ENCODE assay signal across 10 cellular contexts in the genomic region with DNA sequence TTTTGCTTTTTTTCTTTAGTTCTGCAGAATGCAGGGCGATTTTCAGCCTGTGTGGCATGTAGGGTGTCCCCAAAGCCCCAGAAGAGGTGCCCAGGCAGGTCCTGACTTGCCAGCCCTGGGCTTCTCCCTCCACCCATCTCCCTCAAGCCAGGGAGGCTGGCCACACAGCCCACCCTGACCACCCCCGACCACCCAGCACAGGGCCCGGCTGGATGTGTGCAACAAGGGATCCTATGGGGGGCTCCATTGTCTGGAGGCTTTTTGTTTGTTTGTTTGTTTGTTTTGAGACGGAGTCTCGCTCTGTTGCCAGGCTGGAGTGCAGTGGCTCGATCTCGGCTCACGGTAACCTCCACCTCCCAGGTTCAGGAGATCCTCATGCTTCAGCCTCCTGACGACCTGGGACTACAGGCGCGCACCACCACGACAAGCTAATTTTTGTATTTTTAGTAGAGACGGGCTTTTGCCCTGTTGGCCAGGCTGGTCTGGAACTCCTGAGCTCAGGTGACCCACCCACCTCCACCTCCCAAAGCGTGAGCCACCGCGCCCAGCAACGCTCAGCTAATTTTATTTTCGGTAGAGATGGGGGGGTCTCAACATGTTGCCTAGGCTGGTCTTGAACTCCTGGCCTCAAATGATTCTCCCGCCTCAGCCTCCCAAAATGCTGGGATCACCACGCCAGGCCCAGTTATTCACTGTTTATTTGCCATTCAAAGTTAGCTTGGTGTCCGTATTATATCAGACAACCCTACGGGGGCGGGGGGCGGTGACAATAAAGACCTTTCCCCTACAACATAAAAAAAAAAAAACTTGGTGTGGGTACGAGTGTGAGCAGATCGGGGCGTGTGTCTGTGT. TPM values are rescaled to one million over a fixed set of nuclear protein-coding genes. Genes with fewer than 3 reads are reported as not detected.
DNase-seq lines count a peak whose midpoint lies in the region; ATAC-seq, FAIRE-seq and TF ChIP-seq lines count a peak whose summit lies in the region.
"Had no signal": no experiment of that assay in that cellular context is flagged by ENCODE, and none has a peak within 500 bp of the region (broad histone marks: within the 10 kb centered on the region; RNA-seq: fewer than 3 reads in every experiment).

No MANE protein-coding gene starts in this region.

- H3K27me3 ChIP-seq in RWPE2 (ENCODE audit: insufficient read depth, poor library complexity, severe bottlenecking) (no peaks in the 10 kb centered on the region), endocrine pancreas (ENCODE audit: control insufficient read depth, insufficient read depth, low read length) (no peaks in the 10 kb centered on the region), pancreas (no peaks in the 10 kb centered on the region)

- no peaks in the 10 kb centered on the region for H3K36me3 ChIP-seq in RWPE2 (ENCODE audit: low read depth)
- no peaks in the 10 kb centered on the region for H3K36me3 ChIP-seq in endocrine pancreas (ENCODE audit: control insufficient read depth, insufficient read depth, low read length)
- no peaks in the 10 kb centered on the region for H3K36me3 ChIP-seq in pancreas
- H3K36me3 ChIP-seq: HAP-1 had no signal

- intact Hi-C loops in pancreas (cut with DNase I), result no loop called here

- ATAC-seq in RWPE2 (ENCODE audit: low read depth), result no peak
- no peak for ATAC-seq in pancreas

- peak overlapping the region; percentile 63 for H3K9ac ChIP-seq in endocrine pancreas (ENCODE audit: control insufficient read depth, insufficient read depth, low read length)

- no peak for FAIRE-seq in pancreas (lab: Jason Lieb, UNC)

- H3K27ac ChIP-seq in C4-2B (peak overlapping the region; percentile 95), RWPE2 (ENCODE audit: poor library complexity, severe bottlenecking) (peak overlapping the region; percentile 97), pancreas (peak overlapping the region; percentile 99 to 100 (median 100))

- TF ChIP-seq CTCF in C4-2B (conservative IDR thresholded peaks at IDR 0.05) (no peak), RWPE2 (IDR thresholded peaks at IDR 0.05; ENCODE audit: poor library complexity, severe bottlenecking) (no peak), pancreas (IDR thresholded peaks at IDR 0.05) (no peak)

- no peaks in the 10 kb centered on the region for H3K9me3 ChIP-seq in RWPE2 (ENCODE audit: severe bottlenecking)
- H3K9me3 ChIP-seq in endocrine pancreas (ENCODE audit: control insufficient read depth, low read length), result no peaks in the 10 kb centered on the region
- H3K9me3 ChIP-seq in pancreas, result no peaks in the 10 kb centered on the region
- H3K9me3 ChIP-seq: HAP-1 had no signal

- 84 to 86% methylated on average over 27 of the region's 27 CpGs for WGBS in pancreas, 2 donors

- no peak overlapping the region for H3K4me3 ChIP-seq in RWPE2 (ENCODE audit: severe bottlenecking)
- no peak overlapping the region for H3K4me3 ChIP-seq in endocrine pancreas (ENCODE audit: control insufficient read depth, insufficient read depth, low read length)
- H3K4me3 ChIP-seq in pancreas, result no peak overlapping the region

- DNase-seq in RWPE2 (ENCODE audit: low spot score), result no peak
- DNase-seq in pancreas, result peak in 3 of 6 donors; percentile 35 to 59 (median 38)
- DNase-seq in AML-193 (lab: John Stamatoyannopoulos, UW), result no peak
- no peak for DNase-seq in superior temporal gyrus (ENCODE audit: extremely low spot score)
- no peak for DNase-seq in retina
- DNase-seq in NCI-H2029 treated with DMSO at 0.1 percent for 48 hours (lab: John Stamatoyannopoulos, UW), result no peak
- DNase-seq: NCI-H1694 treated with DMSO at 0.1 percent for 48 hours had no signal

- H3K4me1 ChIP-seq in RWPE2 (ENCODE audit: insufficient read depth, poor library complexity, severe bottlenecking), result peaks cover 42% of the 10 kb centered on the region
- H3K4me1 ChIP-seq in endocrine pancreas (ENCODE audit: control insufficient read depth, insufficient read depth, low read length), result no peaks in the 10 kb centered on the region
- peaks cover 27 to 37% (median 29%) of the 10 kb centered on the region in 3 donors for H3K4me1 ChIP-seq in pancreas

RNA-seq across cellular contexts. Expression of a gene that starts 7.8 kb away (rescaled TPM):
- 100 to 1,000 TPM; 178 to 446 (median 252) TPM for total RNA-seq in pancreas
- polyA plus RNA-seq in pancreas, result 100 to 1,000 TPM; 102 to 143 TPM

RNA-seq across cellular contexts. Expression of a gene that starts 37.3 kb away (rescaled TPM):
- 10 to 100 TPM; 14.5 to 26.0 (median 17.4) TPM for total RNA-seq in pancreas
- 10 to 100 TPM in 1 of 2 donors, 1 to 10 TPM in 1; 9.2 to 11.1 TPM for polyA plus RNA-seq in pancreas

RNA-seq across cellular contexts. Expression of a gene that starts 37.9 kb away (rescaled TPM):
- total RNA-seq in pancreas, result 10 to 100 TPM in 1 of 6 donors, 1 to 10 TPM in 5; 5.2 to 10.5 (median 7.0) TPM
- 10 to 100 TPM; 32.8 to 42.2 TPM for polyA plus RNA-seq in pancreas

RNA-seq across cellular contexts. Expression of a gene that starts 43.3 kb away (rescaled TPM):
- total RNA-seq in pancreas, result 10 to 100 TPM; 33.9 to 46.4 (median 36.6) TPM
- polyA plus RNA-seq in pancreas, result 10 to 100 TPM; 35.6 to 44.4 TPM
